ENCODE assay signal across 20 cellular contexts in the genomic region with DNA sequence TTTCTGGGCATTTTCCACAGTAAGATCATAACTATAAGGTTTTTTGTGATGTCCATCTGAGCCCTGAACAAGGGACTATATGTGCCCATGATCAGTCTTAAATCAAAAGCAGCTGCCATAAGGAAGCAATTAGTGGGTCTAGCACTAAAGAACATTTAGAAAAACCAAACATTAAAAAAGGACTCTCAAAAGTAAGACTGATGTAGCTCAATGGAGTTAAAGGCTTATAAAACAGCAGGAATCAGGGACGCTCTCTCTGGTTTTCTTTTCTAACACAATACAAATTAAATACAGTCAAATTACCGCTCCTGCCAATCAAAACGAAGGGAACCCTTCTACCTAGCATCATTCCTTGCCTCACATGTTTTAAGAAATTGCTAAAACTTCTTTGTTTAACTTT.
A peak's percentile ranks its signal among the peaks of the same experiment; 100 is the strongest.
DNase-seq lines count a peak whose midpoint lies in the region; ATAC-seq and TF ChIP-seq lines count a peak whose summit lies in the region.
"Had no signal": no experiment of that assay in that cellular context is flagged by ENCODE, and none has a peak within 500 bp of the region (broad histone marks: within the 10 kb centered on the region; RNA-seq: fewer than 3 reads in every experiment).

No MANE protein-coding gene starts in this region.

- CTCF ChIA-PET in T-cell (lab: Charles Lee) = interaction anchor here in 1 of 2 donors (0.6 kb wide), 1 partner anchor 219 kb away, joined by 4 read pairs; no protein-coding TSS in a partner anchor
- CTCF ChIA-PET in CD8-positive, alpha-beta memory T cell (lab: Charles Lee) = no interaction called here

- no peak overlapping the region for H3K4me3 ChIP-seq in fibroblast of mammary gland (ENCODE audit: control insufficient read depth, low read depth, low read length)
- no peak overlapping the region for H3K4me3 ChIP-seq in CD8-positive, alpha-beta memory T cell (ENCODE audit: low read length)
- no peak overlapping the region for H3K4me3 ChIP-seq in coronary artery
- H3K4me3 ChIP-seq: BLaER1, K562 had no signal

- H3K27me3 ChIP-seq in CD8-positive, alpha-beta memory T cell (ENCODE audit: insufficient read depth, low read length, poor library complexity, severe bottlenecking) = no peaks in the 10 kb centered on the region
- H3K27me3 ChIP-seq: BLaER1 had no signal

- H3K27ac Mint-ChIP-seq in nephron progenitor cell = peak overlapping the region; percentile 83
- H3K27ac Mint-ChIP-seq in T-cell = no peak overlapping the region
- no peak overlapping the region for H3K27ac Mint-ChIP-seq in CD8-positive, alpha-beta memory T cell
- H3K27ac Mint-ChIP-seq: CD8-positive, alpha-beta T cell; H9 had no signal

- H3K4me3 Mint-ChIP-seq in nephron progenitor cell (no peak overlapping the region), T-cell (no peak overlapping the region)
- no peak overlapping the region for H3K4me3 Mint-ChIP-seq in CD8-positive, alpha-beta memory T cell
- H3K4me3 Mint-ChIP-seq: CD8-positive, alpha-beta T cell; H9 had no signal

- H3K9me3 ChIP-seq in CD8-positive, alpha-beta memory T cell (ENCODE audit: low read length) = no peaks in the 10 kb centered on the region

- POLR2A ChIA-PET in T-cell (lab: Charles Lee) = no interaction called here
- POLR2A ChIA-PET in CD8-positive, alpha-beta memory T cell (lab: Charles Lee) = no interaction called here

- H3K9me3 Mint-ChIP-seq in nephron progenitor cell (no peaks in the 10 kb centered on the region), T-cell (no peaks in the 10 kb centered on the region)
- H3K9me3 Mint-ChIP-seq in CD8-positive, alpha-beta memory T cell = no peaks in the 10 kb centered on the region
- H3K9me3 Mint-ChIP-seq: CD8-positive, alpha-beta T cell; H9 had no signal

- H3K27me3 Mint-ChIP-seq in nephron progenitor cell (ENCODE audit: low read depth, poor library complexity) (no peaks in the 10 kb centered on the region), T-cell (no peaks in the 10 kb centered on the region)
- peaks cover 0 to 12% of the 10 kb centered on the region in 2 donors for H3K27me3 Mint-ChIP-seq in CD8-positive, alpha-beta memory T cell

- ATAC-seq in T-cell (replicated peaks in 1 of 4) = no peak
- ATAC-seq: CD8-positive, alpha-beta T cell; K562; SK-N-SH treated with all-trans-retinoic acid at 6 μM for 48 hours had no signal

- H3K36me3 Mint-ChIP-seq in nephron progenitor cell (ENCODE audit: low read depth) (no peaks in the 10 kb centered on the region), T-cell (no peaks in the 10 kb centered on the region)
- no peaks in the 10 kb centered on the region for H3K36me3 Mint-ChIP-seq in CD8-positive, alpha-beta memory T cell
- H3K36me3 Mint-ChIP-seq: CD8-positive, alpha-beta T cell had no signal

- no peaks in the 10 kb centered on the region for H3K36me3 ChIP-seq in CD8-positive, alpha-beta memory T cell (ENCODE audit: insufficient read depth, low read length)
- H3K36me3 ChIP-seq: BLaER1 had no signal

- DNase-seq in AG08395 (ENCODE audit: low spot score) (peak; percentile 6), NCI-H1417 (lab: John Stamatoyannopoulos, UW) (peak in 2 of 3 experiments; percentile 34 to 89), fibroblast of mammary gland (ENCODE audit: low read depth) (peak; percentile 7), nephron progenitor cell (no peak), T-cell (no peak), coronary artery (ENCODE audit: low spot score) (no peak), substantia nigra (lab: John Stamatoyannopoulos, UW) (no peak)
- DNase-seq in CD8-positive, alpha-beta memory T cell = no peak
- DNase-seq: CD8-positive, alpha-beta T cell; H9; NCI-H1105; NCI-H1694 treated with DMSO at 0.1 percent for 48 hours; NCI-H2107; NCI-H226; NCI-H524 treated with DMSO at 0.1 percent for 48 hours; RPMI8226; SHP77 treated with DMSO at 0.1 percent for 48 hours had no signal

- TF ChIP-seq CTCF in fibroblast of mammary gland (conservative IDR thresholded peaks at IDR 0.05; ENCODE audit: control insufficient read depth, insufficient read depth, low read depth, low read length) (no peak), nephron progenitor cell (IDR thresholded peaks at IDR 0.05) (no peak), coronary artery (IDR thresholded peaks at IDR 0.05) (no peak)

- H3K4me1 ChIP-seq in CD8-positive, alpha-beta memory T cell (ENCODE audit: insufficient read depth, low read length) = no peaks in the 10 kb centered on the region

- H3K4me1 Mint-ChIP-seq in nephron progenitor cell (peaks cover 22% of the 10 kb centered on the region), T-cell (peaks cover 2 to 14% (median 2%) of the 10 kb centered on the region in 3 donors)
- H3K4me1 Mint-ChIP-seq in CD8-positive, alpha-beta memory T cell = no peaks in the 10 kb centered on the region

- no peak overlapping the region for H3K27ac ChIP-seq in CD8-positive, alpha-beta memory T cell (ENCODE audit: low read depth, low read length)
- H3K27ac ChIP-seq in coronary artery = no peak overlapping the region
- no peak overlapping the region for H3K27ac ChIP-seq in substantia nigra (ENCODE audit: low read depth, low read length, poor library complexity, severe bottlenecking)
- H3K27ac ChIP-seq: BLaER1 had no signal

Comparison
In these comparisons a context has a peak if more than half of its experiments do, and no peak if none do; other contexts are left out.
1. DNase-seq: peak in AG08395 (single experiment), NCI-H1417 (2 of 3) and fibroblast of mammary gland (single experiment); none in nephron progenitor cell (single experiment), T-cell (0 of 34), CD8-positive, alpha-beta memory T cell (0 of 5), coronary artery (single experiment) and substantia nigra (0 of 49).